ENCODE assay signal across 2 cellular contexts in genomic region chr9:72476100-72476499, GRCh38.
TF ChIP-seq lines count a peak whose summit lies in the region.

No MANE protein-coding gene starts in this region.

TF ChIP-seq in HCT116, 20 proteins besides CTCF, POLR2A, EP300 and RAD21:
- TF ChIP-seq TCF7L2 (IDR thresholded peaks at IDR 0.05; ENCODE audit: borderline replicate concordance, extremely low read depth, insufficient read depth, insufficient read length) = no peak
- 0 out of 2 replicates have a peak, but pooled peaks have one; percentile 10 for TF ChIP-seq MAX (IDR thresholded peaks at IDR 0.05)

TF ChIP-seq in K562, 482 proteins besides CTCF, POLR2A, EP300 and RAD21:
- TF ChIP-seq TCF3 (CRISPR knock-in tag; IDR thresholded peaks at IDR 0.05) (0 out of 2 replicates have a peak, but pooled peaks have one; percentile 34), CBFA2T2 (conservative IDR thresholded peaks at IDR 0.05) (peak; percentile 59), TGIF2 (CRISPR knock-in tag; IDR thresholded peaks at IDR 0.05) (no peak), CBFA2T3 (IDR thresholded peaks at IDR 0.05) (peak; percentile 74), KHSRP (IDR thresholded peaks at IDR 0.05) (no peak)
TF ChIP-seq in K562: peak in this region for 3.
